Comparison of ENCODE assay signal across 30 cellular contexts in the genomic region with DNA sequence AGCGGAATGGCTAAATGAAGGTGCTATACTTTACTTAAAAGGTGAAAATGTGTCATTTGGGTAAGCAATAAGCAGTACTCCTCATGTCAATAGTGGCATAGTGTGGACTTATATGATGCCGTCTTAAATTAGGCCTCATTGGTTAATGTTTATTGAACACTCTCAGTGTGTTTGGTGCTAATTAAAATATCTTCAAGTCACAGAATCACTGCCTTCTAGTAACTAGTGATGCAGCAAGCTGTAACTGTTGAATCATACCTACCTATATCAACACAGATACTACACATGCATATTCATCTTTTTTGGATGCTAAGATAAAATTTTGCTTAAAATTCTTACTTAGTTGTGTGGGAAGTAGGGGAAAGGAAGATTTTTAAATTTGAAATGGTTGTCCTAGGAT. TPM values are rescaled to one million over a fixed set of nuclear protein-coding genes. Genes with fewer than 3 reads are reported as not detected.
DNase-seq lines count a peak whose midpoint lies in the region; ATAC-seq, FAIRE-seq and TF ChIP-seq lines count a peak whose summit lies in the region.
"Had no signal": no experiment of that assay in that cellular context is flagged by ENCODE, and none has a peak within 500 bp of the region (broad histone marks: within the 10 kb centered on the region; RNA-seq: fewer than 3 reads in every experiment).

No MANE protein-coding gene starts in this region.

- DNase-seq in A549 (ENCODE audit: low read depth in 1 of 2, low spot score in 1 of 2) (no peak), sigmoid colon (no peak), 8988T (no peak), NCI-H2171 (lab: John Stamatoyannopoulos, UW) (no peak), breast epithelium (ENCODE audit: low spot score in 2 of 2) (no peak)
- no peak for DNase-seq in CD4-positive, alpha-beta T cell
- DNase-seq: activated CD4-positive, alpha-beta T cell treated with anti-CD3 and anti-CD28 coated beads for 4 hours; activated naive CD4-positive, alpha-beta T cell treated with anti-CD3 and anti-CD28 coated beads, Interleukin-2, amount 10 ng/mL, durations not matched to agents 7 days and 5 days; aorta; caudate nucleus; cortex of kidney; foreskin keratinocyte; HCEC 1CT; heart left ventricle; NCI-H146; NCI-H2107; NCI-H510A; OCI-M1; SK-N-SH; stimulated activated CD4-positive, alpha-beta T cell treated with anti-CD3 and anti-CD28 coated beads, Interleukin-15, amount 100 ng/mL, for 24 hours; stimulated activated naive CD4-positive, alpha-beta T cell; T-helper 2 cell; uterus had no signal

- intact Hi-C loops in CD4-positive, alpha-beta T cell (cut with DNase I, micrococcal nuclease) = loop anchor here (5.0 to 10.0 kb wide), 3 partner anchors 48 to 770 kb away; a partner anchor contains a TSS
- intact Hi-C loops in dendritic cell treated with granulocyte-macrophage colony-stimulating factor and Interleukin-4, amounts not matched to agents 40 ng/mL and 50 ng/mL, for 4 days (cut with micrococcal nuclease) = loop anchor here (2.0 to 5.0 kb wide), 2 partner anchors 14 to 48 kb away; no protein-coding TSS in a partner anchor
- intact Hi-C loops in sigmoid colon (cut with DNase I) (no loop called here), breast epithelium (cut with DNase I; ENCODE audit: low total_unique reads) (no loop called here)

- H3K9me3 Mint-ChIP-seq in CD4-positive, alpha-beta T cell = no peaks in the 10 kb centered on the region
- H3K9me3 Mint-ChIP-seq in dendritic cell treated with granulocyte-macrophage colony-stimulating factor and Interleukin-4, amounts not matched to agents 40 ng/mL and 50 ng/mL, for 4 days = peaks cover 8% of the 10 kb centered on the region
- H3K9me3 Mint-ChIP-seq: activated naive CD4-positive, alpha-beta T cell treated with anti-CD3 and anti-CD28 coated beads, Interleukin-2, amount 10 ng/mL, durations not matched to agents 7 days and 5 days; CD14-positive monocyte had no signal

- CTCF ChIA-PET in A549 (lab: Yijun Ruan, JAX) = no interaction called here
- CTCF ChIA-PET in CD4-positive, alpha-beta T cell (lab: Charles Lee) = no interaction called here

- no peaks in the 10 kb centered on the region for H3K9me3 ChIP-seq in A549
- no peaks in the 10 kb centered on the region for H3K9me3 ChIP-seq in CD4-positive, alpha-beta T cell (ENCODE audit: control insufficient read depth, low read length)
- no peaks in the 10 kb centered on the region for H3K9me3 ChIP-seq in sigmoid colon
- no peaks in the 10 kb centered on the region for H3K9me3 ChIP-seq in breast epithelium
- H3K9me3 ChIP-seq: heart left ventricle, SK-N-SH, uterus had no signal

- H3K27me3 ChIP-seq in CD4-positive, alpha-beta T cell (ENCODE audit: control insufficient read depth, insufficient read depth, low read length) = no peaks in the 10 kb centered on the region
- H3K27me3 ChIP-seq in sigmoid colon (no peaks in the 10 kb centered on the region), breast epithelium (no peaks in the 10 kb centered on the region)
- H3K27me3 ChIP-seq: foreskin keratinocyte, heart left ventricle, uterus had no signal

- H3K36me3 ChIP-seq in sigmoid colon (no peaks in the 10 kb centered on the region), breast epithelium (no peaks in the 10 kb centered on the region)
- H3K36me3 ChIP-seq: uterus had no signal

- ATAC-seq in A549 (no peak), HG02610 (IDR thresholded peaks at IDR 0.05; ENCODE audit: unreplicated experiment) (peak; percentile 12)
- no peak for ATAC-seq in CD4-positive, alpha-beta T cell (ENCODE audit: poor library complexity)
- ATAC-seq: esophagus mucosa, foreskin keratinocyte, heart left ventricle had no signal

- POLR2A ChIA-PET in A549 (lab: Yijun Ruan, JAX) = no interaction called here
- POLR2A ChIA-PET in CD4-positive, alpha-beta T cell (lab: Charles Lee) = interaction anchor here (1.1 kb wide), 1 partner anchor 27 kb away, joined by 4 read pairs; no protein-coding TSS in a partner anchor

- peak overlapping the region; percentile 96 for H3K27ac Mint-ChIP-seq in CD4-positive, alpha-beta T cell
- peak overlapping the region; percentile 97 for H3K27ac Mint-ChIP-seq in dendritic cell treated with granulocyte-macrophage colony-stimulating factor and Interleukin-4, amounts not matched to agents 40 ng/mL and 50 ng/mL, for 4 days
- H3K27ac Mint-ChIP-seq: activated naive CD4-positive, alpha-beta T cell treated with anti-CD3 and anti-CD28 coated beads, Interleukin-2, amount 10 ng/mL, durations not matched to agents 7 days and 5 days had no signal

- peaks cover 32% of the 10 kb centered on the region for H3K4me1 Mint-ChIP-seq in CD4-positive, alpha-beta T cell (ENCODE audit: low read depth)
- H3K4me1 Mint-ChIP-seq in dendritic cell treated with granulocyte-macrophage colony-stimulating factor and Interleukin-4, amounts not matched to agents 40 ng/mL and 50 ng/mL, for 4 days (ENCODE audit: low read depth) = peaks cover 88% of the 10 kb centered on the region

- no peak for TF ChIP-seq RAD21 in A549 (conservative IDR thresholded peaks at IDR 0.05 in 1 of 2, IDR thresholded peaks at IDR 0.05 in 1 of 2)

- no peaks in the 10 kb centered on the region for H3K36me3 Mint-ChIP-seq in CD4-positive, alpha-beta T cell (ENCODE audit: low read depth)
- peaks cover 76% of the 10 kb centered on the region for H3K36me3 Mint-ChIP-seq in dendritic cell treated with granulocyte-macrophage colony-stimulating factor and Interleukin-4, amounts not matched to agents 40 ng/mL and 50 ng/mL, for 4 days (ENCODE audit: low read depth)

- H3K4me1 ChIP-seq in A549 = peaks cover 9% of the 10 kb centered on the region; the same call in 2 of the 3 replicates
- peaks cover 0 to 24% (median 10%) of the 10 kb centered on the region in 4 donors for H3K4me1 ChIP-seq in sigmoid colon
- H3K4me1 ChIP-seq in breast epithelium = no peaks in the 10 kb centered on the region
- H3K4me1 ChIP-seq: foreskin keratinocyte, uterus had no signal

- no peak overlapping the region for H3K4me2 ChIP-seq in A549
- H3K4me2 ChIP-seq: KMS-11, SK-N-SH had no signal

- H3K4me3 ChIP-seq in A549 (no peak overlapping the region), sigmoid colon (no peak overlapping the region), breast epithelium (no peak overlapping the region)
- H3K4me3 ChIP-seq: heart left ventricle, lung, uterus had no signal

- 81% methylated on average over 2 of the region's 2 CpGs for WGBS in A549 (ENCODE audit: missing lambda C conversion rate)
- 60 to 74% methylated on average over 2 of the region's 2 CpGs for WGBS in sigmoid colon, 2 donors

- TF ChIP-seq CTCF in A549 (IDR thresholded peaks at IDR 0.05) (no peak), sigmoid colon (IDR thresholded peaks at IDR 0.05) (no peak), breast epithelium (IDR thresholded peaks at IDR 0.05) (no peak)
- no peak for TF ChIP-seq CTCF in CD4-positive, alpha-beta T cell (IDR thresholded peaks at IDR 0.05)

- TF ChIP-seq EP300 in A549 (IDR thresholded peaks at IDR 0.05) (no peak), sigmoid colon (IDR thresholded peaks at IDR 0.05) (no peak)

- H3K27ac ChIP-seq in A549 (no peak overlapping the region), sigmoid colon (no peak overlapping the region), breast epithelium (no peak overlapping the region)
- H3K27ac ChIP-seq in CD4-positive, alpha-beta T cell (ENCODE audit: low read depth, low read length) = no peak overlapping the region
- H3K27ac ChIP-seq: foreskin keratinocyte, KMS-11, uterus had no signal

- H3K27me3 Mint-ChIP-seq in CD4-positive, alpha-beta T cell = no peaks in the 10 kb centered on the region
- H3K27me3 Mint-ChIP-seq in dendritic cell treated with granulocyte-macrophage colony-stimulating factor and Interleukin-4, amounts not matched to agents 40 ng/mL and 50 ng/mL, for 4 days = no peaks in the 10 kb centered on the region

- no peak overlapping the region for H3K4me3 Mint-ChIP-seq in CD4-positive, alpha-beta T cell
- H3K4me3 Mint-ChIP-seq in dendritic cell treated with granulocyte-macrophage colony-stimulating factor and Interleukin-4, amounts not matched to agents 40 ng/mL and 50 ng/mL, for 4 days = no peak overlapping the region
- H3K4me3 Mint-ChIP-seq: activated naive CD4-positive, alpha-beta T cell treated with anti-CD3 and anti-CD28 coated beads, Interleukin-2, amount 10 ng/mL, durations not matched to agents 7 days and 5 days; CD14-positive monocyte had no signal

- no peak for TF ChIP-seq POLR2A in A549 (IDR thresholded peaks at IDR 0.05; ENCODE audit: low read length)
- no peak for TF ChIP-seq POLR2A in sigmoid colon (IDR thresholded peaks at IDR 0.05)
- TF ChIP-seq POLR2A in breast epithelium (IDR thresholded peaks at IDR 0.05) = no peak

- FAIRE-seq in A549 (lab: Jason Lieb, UNC) = peak; percentile 13
- FAIRE-seq: D721Med had no signal

TF ChIP-seq in A549, 52 proteins besides CTCF, POLR2A, EP300 and RAD21 (continues in another document):
- TF ChIP-seq, protein P1, sequence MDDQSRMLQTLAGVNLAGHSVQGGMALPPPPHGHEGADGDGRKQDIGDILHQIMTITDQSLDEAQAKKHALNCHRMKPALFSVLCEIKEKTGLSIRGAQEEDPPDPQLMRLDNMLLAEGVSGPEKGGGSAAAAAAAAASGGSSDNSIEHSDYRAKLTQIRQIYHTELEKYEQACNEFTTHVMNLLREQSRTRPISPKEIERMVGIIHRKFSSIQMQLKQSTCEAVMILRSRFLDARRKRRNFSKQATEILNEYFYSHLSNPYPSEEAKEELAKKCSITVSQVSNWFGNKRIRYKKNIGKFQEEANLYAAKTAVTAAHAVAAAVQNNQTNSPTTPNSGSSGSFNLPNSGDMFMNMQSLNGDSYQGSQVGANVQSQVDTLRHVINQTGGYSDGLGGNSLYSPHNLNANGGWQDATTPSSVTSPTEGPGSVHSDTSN (IDR thresholded peaks at IDR 0.05) = no peak
- TF ChIP-seq ZFP36 (IDR thresholded peaks at IDR 0.05; ENCODE audit: borderline replicate concordance, partially characterized antibody) (no peak), MAFK (IDR thresholded peaks at IDR 0.05; ENCODE audit: partially characterized antibody) (no peak), MYC (IDR thresholded peaks at IDR 0.05; ENCODE audit: borderline replicate concordance, low read length) (no peak), FOXS1 (CRISPR knock-in tag; IDR thresholded peaks at IDR 0.05) (no peak), ZNF302 (CRISPR knock-in tag; IDR thresholded peaks at IDR 0.05) (no peak)

RNA-seq across cellular contexts. Expression of a gene that starts 30.7 kb away (rescaled TPM):
- polyA plus RNA-seq in A549 (2011; rRNA removed) = 1.3 and 1.4 TPM in 2 replicates
- polyA plus RNA-seq in A549 (2012; cell fraction: cytosol; rRNA removed) = 0.26 and 0.31 TPM in 2 replicates
- polyA plus RNA-seq in A549 (2012; cell fraction: nucleus; rRNA removed) = 0.16 and 0.21 TPM in 2 replicates
- 0.68 to 0.94 TPM (median 0.93 TPM) in 3 replicates for polyA plus RNA-seq in A549 (2017; fragmentation: RNase III; extraction: RNeasy Plus Mini Kit Qiagen cat#74134 plus additional on column Dnase treatment)
- 3.3 and 4.8 TPM in 2 replicates for polyA minus RNA-seq in A549 (2011; rRNA and poly(A)+ RNA removed)
- 1 to 10 TPM; 2.4 to 2.9 TPM for total RNA-seq in CD4-positive, alpha-beta T cell
- total RNA-seq in sigmoid colon = 10 to 100 TPM; 11.0 to 18.0 (median 12.0) TPM
- 1 to 10 TPM; 3.5 to 5.4 (median 5.2) TPM for polyA plus RNA-seq in sigmoid colon
- total RNA-seq in breast epithelium = 10 to 100 TPM; 11.6 to 19.3 (median 18.2) TPM

Comparison
In these comparisons a context has a peak if more than half of its experiments do, and no peak if none do; other contexts are left out.
1. intact Hi-C loops: an anchor here in CD4-positive, alpha-beta T cell (5.0 to 10.0 kb wide) and dendritic cell treated with granulocyte-macrophage colony-stimulating factor and Interleukin-4, amounts not matched to agents 40 ng/mL and 50 ng/mL, for 4 days (2.0 to 5.0 kb wide); none called in sigmoid colon and breast epithelium.